1 cellular context compared by ENCODE assay signal in genomic region chr6:161134550-161135298, GRCh38.
TF ChIP-seq lines count a peak whose summit lies in the region.

No MANE protein-coding gene starts in this region.

TF ChIP-seq in SK-N-SH, 30 proteins besides CTCF, POLR2A, EP300 and RAD21 (continued from another document):
- no peak for TF ChIP-seq FOSL2 (IDR thresholded peaks at IDR 0.05; ENCODE audit: borderline replicate concordance, low read depth)
- TF ChIP-seq POLR2AphosphoS5 (IDR thresholded peaks at IDR 0.05; ENCODE audit: low read depth, low read length), result no peak
- TF ChIP-seq YY1 (IDR thresholded peaks at IDR 0.05; ENCODE audit: low read depth), result no peak
- no peak for TF ChIP-seq NFIC (IDR thresholded peaks at IDR 0.05; ENCODE audit: borderline replicate concordance)
- TF ChIP-seq FOXM1 (IDR thresholded peaks at IDR 0.05; ENCODE audit: low read depth), result no peak
- no peak for TF ChIP-seq REST (IDR thresholded peaks at IDR 0.05; ENCODE audit: low read depth, low read length)
- no peak for TF ChIP-seq ELF1 (IDR thresholded peaks at IDR 0.05)
- no peak for TF ChIP-seq JUND (IDR thresholded peaks at IDR 0.05)
